18 cellular contexts compared by ENCODE assay signal in the genomic region with DNA sequence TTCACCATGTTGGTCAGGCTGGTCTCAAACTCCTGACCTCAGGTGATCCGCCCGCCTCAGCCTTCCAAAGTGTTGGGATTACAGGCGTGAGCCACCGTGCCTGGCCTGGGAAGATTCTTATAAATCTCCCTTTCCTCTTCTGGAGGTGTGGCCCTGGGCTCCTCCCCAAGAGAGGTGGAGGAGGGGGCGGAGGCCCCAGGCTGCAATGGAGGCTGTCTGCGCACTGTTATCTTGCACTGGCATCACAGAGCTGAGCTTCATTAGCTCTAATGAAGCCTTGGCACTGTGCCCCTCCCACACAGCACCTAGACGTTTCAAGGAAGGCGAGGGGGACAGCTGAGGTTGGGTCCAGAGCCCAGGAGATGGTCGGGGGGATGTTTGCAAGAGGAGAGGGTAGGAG. TPM values are rescaled to one million over a fixed set of nuclear protein-coding genes. Genes with fewer than 3 reads are reported as not detected.
DNase-seq lines count a peak whose midpoint lies in the region; ATAC-seq, FAIRE-seq and TF ChIP-seq lines count a peak whose summit lies in the region.
"Had no signal": no experiment of that assay in that cellular context is flagged by ENCODE, and none has a peak within 500 bp of the region (broad histone marks: within the 10 kb centered on the region; RNA-seq: fewer than 3 reads in every experiment).

No MANE protein-coding gene starts in this region.

- peaks cover 1 to 9% of the 10 kb centered on the region in 2 experiments for H4K20me1 ChIP-seq in H1 (replicated peaks in 1 of 2; ENCODE audit: control insufficient read depth in 1 of 2, insufficient read depth in 2 of 2, low read length in 2 of 2)

- ATAC-seq in HG03432 (IDR thresholded peaks at IDR 0.05; ENCODE audit: unreplicated experiment), result no peak
- ATAC-seq in body of pancreas, result no peak
- ATAC-seq: GM12878 had no signal

- no peak overlapping the region for H3K4me3 ChIP-seq in BE2C (ENCODE audit: low read depth, low read length)
- no peak overlapping the region for H3K4me3 ChIP-seq in WERI-Rb-1 (ENCODE audit: low read depth, low read length)
- no peak overlapping the region for H3K4me3 ChIP-seq in H1 (ENCODE audit: extremely low read depth in 1 of 4, insufficient read depth in 2 of 4, low read depth in 3 of 4, low read length in 4 of 4)
- H3K4me3 ChIP-seq in sigmoid colon, result no peak overlapping the region
- no peak overlapping the region for H3K4me3 ChIP-seq in esophagus squamous epithelium
- no peak overlapping the region for H3K4me3 ChIP-seq in body of pancreas
- H3K4me3 ChIP-seq in kidney (ENCODE audit: low read length in 2 of 2), result no peak overlapping the region
- H3K4me3 ChIP-seq: GM12878 had no signal

- no peak overlapping the region for H3K56ac ChIP-seq in H1 (replicated peaks; ENCODE audit: insufficient read length, low read depth, low read length)

- TF ChIP-seq CTCF in BE2C (IDR thresholded peaks at IDR 0.05; ENCODE audit: low read depth, low read length) (no peak), WERI-Rb-1 (IDR thresholded peaks at IDR 0.05; ENCODE audit: low read depth, low read length) (no peak), H1 (IDR thresholded peaks at IDR 0.05; ENCODE audit: control extremely low read depth in 1 of 3, insufficient read depth in 1 of 3, low read depth in 1 of 3, low read length in 3 of 3) (no peak), sigmoid colon (IDR thresholded peaks at IDR 0.05) (no peak), esophagus squamous epithelium (IDR thresholded peaks at IDR 0.05) (no peak), body of pancreas (IDR thresholded peaks at IDR 0.05) (no peak), kidney (IDR thresholded peaks at IDR 0.05; ENCODE audit: borderline replicate concordance, extremely low read depth, insufficient read depth) (no peak)

- H3K79me1 ChIP-seq in H1 (ENCODE audit: low read depth, low read length), result peaks cover 19% of the 10 kb centered on the region

- no peak overlapping the region for H3K23ac ChIP-seq in H1 (ENCODE audit: insufficient read length)

- FAIRE-seq in H1 (lab: Jason Lieb, UNC), result no peak
- no peak for FAIRE-seq in kidney (lab: Jason Lieb, UNC)
- FAIRE-seq: A204.1, G401.6, GM12878, HTR-8/SVneo had no signal

- CTCF ChIA-PET in H1 (lab: Charles Lee; ENCODE audit: partially characterized antibody), result interaction anchor here (0.8 to 12.9 kb wide), 7 partner anchors 10 to 182 kb away, joined by 3 to 204 read pairs (median 3); partner anchors contain the start of gene ARHGAP23

- TF ChIP-seq POLR2A in H1 (IDR thresholded peaks at IDR 0.05; ENCODE audit: control extremely low read depth in 1 of 2, low read depth in 2 of 2, low read length in 2 of 2) (no peak), sigmoid colon (IDR thresholded peaks at IDR 0.05) (no peak), esophagus squamous epithelium (IDR thresholded peaks at IDR 0.05) (no peak), body of pancreas (IDR thresholded peaks at IDR 0.05) (no peak)

- H3K9ac ChIP-seq in H1 (replicated peaks in 1 of 4; ENCODE audit: extremely low read depth in 1 of 4, low read depth in 3 of 4, low read length in 3 of 4), result no peak overlapping the region
- no peak overlapping the region for H3K9ac ChIP-seq in kidney (ENCODE audit: low read length in 2 of 2)

- H4K5ac ChIP-seq in H1 (ENCODE audit: insufficient read length, low read depth, low read length), result no peak overlapping the region

- no peak for TF ChIP-seq EP300 in H1 (IDR thresholded peaks at IDR 0.05; ENCODE audit: borderline replicate concordance in 1 of 2, low read depth in 2 of 2, low read length in 2 of 2)
- no peak for TF ChIP-seq EP300 in sigmoid colon (IDR thresholded peaks at IDR 0.05)

- H3K4me2 ChIP-seq in H1 (ENCODE audit: insufficient read depth in 1 of 2, low read depth in 2 of 2, low read length in 2 of 2), result no peak overlapping the region; a peak in 1 of 4 replicates

- H2AK5ac ChIP-seq in H1 (ENCODE audit: low read depth, low read length), result 0 out of 2 replicates have a peak overlapping the region, but pooled peaks have one; percentile 53

- H2AFZ ChIP-seq in H1 (ENCODE audit: low read length), result no peak overlapping the region

- H3K4me1 ChIP-seq in BE2C (peaks cover 10% of the 10 kb centered on the region), H1 (replicated peaks in 1 of 4; ENCODE audit: control insufficient read depth in 3 of 4, insufficient read depth in 4 of 4, low read length in 3 of 4) (peaks cover 0 to 18% (median 8%) of the 10 kb centered on the region in 4 experiments; a peak in 6 of 7 replicates), sigmoid colon (peaks cover 0 to 76% (median 61%) of the 10 kb centered on the region in 4 donors), esophagus squamous epithelium (peaks cover 0 to 24% (median 0%) of the 10 kb centered on the region in 3 donors), body of pancreas (no peaks in the 10 kb centered on the region), kidney (ENCODE audit: control insufficient read depth in 1 of 2, insufficient read depth in 1 of 2, low read depth in 1 of 2, low read length in 2 of 2) (no peaks in the 10 kb centered on the region)

- 89% methylated on average over 9 of the region's 9 CpGs; no CpG with 5 or more reads in 1 of the 2 experiments for WGBS in H1 (ENCODE audit: extremely low coverage in 1 of 2, insufficient coverage in 1 of 2, insufficient read length in 1 of 2, insufficient replicate concordance in 2 of 2, low coverage in 1 of 2, low lambda C conversion rate in 2 of 2, missing lambda C conversion rate in 1 of 2), 2 experiments
- WGBS in sigmoid colon, 2 donors, result 72 to 74% methylated on average over 9 of the region's 9 CpGs
- WGBS in esophagus squamous epithelium, 2 donors, result 62 to 100% methylated on average over 1 to 3 of the region's 9 CpGs
- WGBS in body of pancreas, 2 donors, result 65 to 69% methylated on average over 7 to 8 of the region's 9 CpGs

- H3K27ac ChIP-seq in WERI-Rb-1, result no peak overlapping the region
- no peak overlapping the region for H3K27ac ChIP-seq in H1 (ENCODE audit: low read depth, low read length)
- H3K27ac ChIP-seq in sigmoid colon, result peak overlapping the region; percentile 3 to 69 (median 65)
- no peak overlapping the region for H3K27ac ChIP-seq in esophagus squamous epithelium
- no peak overlapping the region for H3K27ac ChIP-seq in body of pancreas
- H3K27ac ChIP-seq in kidney (ENCODE audit: low read depth in 2 of 2, low read length in 2 of 2), result no peak overlapping the region

- no peak for TF ChIP-seq RAD21 in H1 (IDR thresholded peaks at IDR 0.05 in 1 of 2, conservative IDR thresholded peaks at IDR 0.05 in 1 of 2; ENCODE audit: low read depth in 2 of 2, low read length in 2 of 2)

- H3K9me3 ChIP-seq in BE2C (no peaks in the 10 kb centered on the region), WERI-Rb-1 (ENCODE audit: severe bottlenecking) (no peaks in the 10 kb centered on the region), H1 (ENCODE audit: insufficient read depth in 2 of 2, low read depth in 1 of 2, low read length in 1 of 2) (no peaks in the 10 kb centered on the region), sigmoid colon (no peaks in the 10 kb centered on the region), esophagus squamous epithelium (no peaks in the 10 kb centered on the region), body of pancreas (no peaks in the 10 kb centered on the region), kidney (ENCODE audit: control insufficient read depth in 1 of 2, low read length in 2 of 2) (no peaks in the 10 kb centered on the region)

- POLR2A ChIA-PET in H1 (lab: Charles Lee; ENCODE audit: partially characterized antibody), result interaction anchor here (1.6 to 10.5 kb wide), 3 partner anchors 10 to 14 kb away, joined by 3 to 107 read pairs (median 10); no protein-coding TSS in a partner anchor

- H3K18ac ChIP-seq in H1 (ENCODE audit: extremely low read depth, low read length), result 0 out of 2 replicates have a peak overlapping the region, but pooled peaks have one; percentile 53

- H2BK15ac ChIP-seq in H1 (ENCODE audit: low read length), result no peak overlapping the region

- H2BK20ac ChIP-seq in H1 (ENCODE audit: low read length), result no peak overlapping the region

- H3K36me3 ChIP-seq in BE2C (no peaks in the 10 kb centered on the region), WERI-Rb-1 (no peaks in the 10 kb centered on the region), H1 (ENCODE audit: control insufficient read depth in 2 of 4, insufficient read depth in 4 of 4, low read length in 3 of 4) (no peaks in the 10 kb centered on the region; a peak in 1 of 8 replicates), sigmoid colon (no peaks in the 10 kb centered on the region), esophagus squamous epithelium (no peaks in the 10 kb centered on the region), body of pancreas (replicated peaks in 1 of 2; ENCODE audit: insufficient read depth in 1 of 2, low read depth in 2 of 2) (no peaks in the 10 kb centered on the region), kidney (ENCODE audit: control insufficient read depth in 1 of 2, insufficient read depth in 2 of 2, low read length in 2 of 2) (no peaks in the 10 kb centered on the region)

- no peaks in the 10 kb centered on the region for H3K23me2 ChIP-seq in H1 (ENCODE audit: low read depth, low read length)

- no peak overlapping the region; the same call in 1 of the 2 replicates for H4K8ac ChIP-seq in H1 (ENCODE audit: extremely low read depth, insufficient read depth, low read length)

- H2BK120ac ChIP-seq in H1 (replicated peaks; ENCODE audit: low read depth, low read length), result no peak overlapping the region

- peaks cover 4 to 85% of the 10 kb centered on the region in 2 experiments; a peak in 3 of 4 replicates for H3K79me2 ChIP-seq in H1 (ENCODE audit: control insufficient read depth in 1 of 2, insufficient read depth in 2 of 2, low read length in 2 of 2)

- intact Hi-C loops in sigmoid colon (cut with DNase I), result no loop called here
- intact Hi-C loops in esophagus squamous epithelium (cut with DNase I), result no loop called here
- intact Hi-C loops in body of pancreas (cut with DNase I), result loop anchor here (5.0 kb wide), 1 partner anchor 47 kb away; no protein-coding TSS in a partner anchor
- intact Hi-C loops in kidney (cut with DNase I), result loop anchor here (10.0 kb wide), 1 partner anchor 59 kb away; no protein-coding TSS in a partner anchor

- DNase-seq in BE2C, result peak; percentile 53
- DNase-seq in WERI-Rb-1, result peak; percentile 61
- DNase-seq in H1 (ENCODE audit: low read depth in 1 of 2, low spot score in 2 of 2), result no peak
- no peak for DNase-seq in sigmoid colon
- no peak for DNase-seq in esophagus squamous epithelium (lab: John Stamatoyannopoulos, UW)
- DNase-seq in body of pancreas, result no peak
- no peak for DNase-seq in kidney
- DNase-seq: DND-41; NCI-H187; NCI-H69; NK-92 treated with Interleukin-12 subunit alpha and Interleukin-12 subunit beta, amount 100 ng/mL, for 24 hours; OCI-M1 had no signal

- no peak overlapping the region for H2BK12ac ChIP-seq in H1 (ENCODE audit: low read depth, low read length)

- no peak overlapping the region for H4K91ac ChIP-seq in H1 (replicated peaks; ENCODE audit: insufficient read length, low read length)

- H3K14ac ChIP-seq in H1 (ENCODE audit: insufficient read length), result no peak overlapping the region

- H2BK5ac ChIP-seq in H1 (ENCODE audit: low read depth, low read length), result no peak overlapping the region

- H3K4ac ChIP-seq in H1 (replicated peaks; ENCODE audit: insufficient read length, low read depth, low read length), result peak overlapping the region; percentile 25

- H3K27me3 ChIP-seq in BE2C, result no peaks in the 10 kb centered on the region
- H3K27me3 ChIP-seq in WERI-Rb-1 (ENCODE audit: insufficient read depth, low read depth, severe bottlenecking), result no peaks in the 10 kb centered on the region
- no peaks in the 10 kb centered on the region for H3K27me3 ChIP-seq in H1 (replicated peaks in 1 of 4; ENCODE audit: control insufficient read depth in 3 of 4, extremely low read depth in 1 of 4, insufficient read depth in 3 of 4, low read length in 3 of 4)
- no peaks in the 10 kb centered on the region for H3K27me3 ChIP-seq in sigmoid colon
- H3K27me3 ChIP-seq in esophagus squamous epithelium, result no peaks in the 10 kb centered on the region
- no peaks in the 10 kb centered on the region for H3K27me3 ChIP-seq in body of pancreas

RNA-seq across cellular contexts. Expression of gene ARHGAP23, which starts 7.5 kb away (rescaled TPM):
- polyA plus RNA-seq in BE2C (2012; ENCODE audit: insufficient read depth, insufficient read length, low read depth), result 74.5 TPM
- 107 and 108 TPM in 2 replicates for total RNA-seq in H1 (2021; fragmentation: NEBNext Ultra II Directional; extraction: Animal tissue kit (Norgen Biotek cat#: 25700))
- polyA plus RNA-seq in H1 (2011; rRNA removed), result 16.3 and 28.6 TPM in 2 replicates
- polyA plus RNA-seq in H1 (2011; cell fraction: cytosol; rRNA removed), result 21.0 TPM
- polyA plus RNA-seq in H1 (2011; cell fraction: nucleus; rRNA removed), result 52.6 TPM
- polyA plus RNA-seq in H1 (2012, experiment 1 of 2), result 39.3 to 66.4 TPM (median 42.6 TPM) in 4 replicates
- polyA plus RNA-seq in H1 (2012, experiment 2 of 2), result 39.0 TPM
- 43.2 TPM for polyA plus RNA-seq in H1 (2013, experiment 1 of 2)
- polyA plus RNA-seq in H1 (2013, experiment 2 of 2), result 43.6 TPM
- polyA minus RNA-seq in H1 (2011; rRNA and poly(A)+ RNA removed), result 23.8 and 36.4 TPM in 2 replicates
- 25.8 TPM for polyA minus RNA-seq in H1 (2011; cell fraction: cytosol; rRNA and poly(A)+ RNA removed)
- 69.0 TPM for polyA minus RNA-seq in H1 (2011; cell fraction: nucleus; rRNA and poly(A)+ RNA removed)
- 10 to 100 TPM; 11.2 to 42.1 (median 28.5) TPM for total RNA-seq in sigmoid colon
- polyA plus RNA-seq in sigmoid colon, result 1 to 10 TPM in 2 of 3 donors, under 1 TPM in 1; 0.69 to 9.8 (median 3.0) TPM
- total RNA-seq in esophagus squamous epithelium, result 100 to 1,000 TPM in 2 of 4 donors, 10 to 100 TPM in 2; 75.3 to 180 (median 102) TPM
- 10 to 100 TPM in 1 of 2 donors, 1 to 10 TPM in 1; 5.2 to 10.9 TPM for total RNA-seq in body of pancreas
- 53.8 TPM for total RNA-seq in kidney
- 7.6 TPM for polyA plus RNA-seq in kidney (ENCODE audit: insufficient read depth, low read depth, low replicate concordance)
- polyA plus RNA-seq: IgD-negative memory B cell had no signal

Comparison
In these comparisons a context has a peak if more than half of its experiments do, and no peak if none do; other contexts are left out.
1. DNase-seq: peak in BE2C (single experiment) and WERI-Rb-1 (single experiment); none in H1 (0 of 2), sigmoid colon (single experiment), esophagus squamous epithelium (single experiment), body of pancreas (0 of 4) and kidney (single experiment).
2. H3K27ac ChIP-seq: peak in sigmoid colon (4 of 4); none in WERI-Rb-1 (single experiment), H1 (single experiment), esophagus squamous epithelium (0 of 4), body of pancreas (0 of 4) and kidney (0 of 2).
3. intact Hi-C loops: an anchor here in body of pancreas (5.0 kb wide) and kidney (10.0 kb wide); none called in sigmoid colon and esophagus squamous epithelium.